Comparison of ENCODE assay signal across 8 cellular contexts in genomic region chr5:173781826-173782670, GRCh38.
A peak's percentile ranks its signal among the peaks of the same experiment; 100 is the strongest.
DNase-seq lines count a peak whose midpoint lies in the region; FAIRE-seq and TF ChIP-seq lines count a peak whose summit lies in the region.

No MANE protein-coding gene starts in this region.

- no peak overlapping the region for H3K4me3 ChIP-seq in foreskin fibroblast (ENCODE audit: low read depth in 1 of 2, low read length in 2 of 2)

- H3K9me3 Mint-ChIP-seq in osteocyte (ENCODE audit: unreplicated experiment): no peaks in the 10 kb centered on the region

- peak; percentile 72 for DNase-seq in GM04504 (ENCODE audit: low read depth)
- peak; percentile 82 for DNase-seq in RWPE1 (ENCODE audit: low spot score)
- DNase-seq in activated effector memory CD4-positive, alpha-beta T cell treated with anti-CD3 and anti-CD28 coated beads, Interleukin-2, amount 50 U/mL, for 16 hours: peak; percentile 87
- DNase-seq in foreskin fibroblast: peak; percentile 94 to 97
- no peak for DNase-seq in osteocyte (ENCODE audit: extremely low spot score, unreplicated experiment)
- no peak for DNase-seq in GM12892 (ENCODE audit: insufficient read length)
- no peak for DNase-seq in NCI-H2227 treated with DMSO at 0.1 percent for 48 hours (lab: John Stamatoyannopoulos, UW)

- TF ChIP-seq CTCF in RWPE1 (conservative IDR thresholded peaks at IDR 0.05; ENCODE audit: low read depth) (no peak), foreskin fibroblast (IDR thresholded peaks at IDR 0.05; ENCODE audit: low read depth, low read length) (no peak), osteocyte (IDR thresholded peaks at IDR 0.05) (no peak)

- no peaks in the 10 kb centered on the region for H3K27me3 Mint-ChIP-seq in osteocyte (ENCODE audit: unreplicated experiment)

- CTCF ChIA-PET in RWPE1 (lab: Yijun Ruan, JAX): interaction anchor here (0.6 kb wide), 1 partner anchor 16 kb away, joined by 4 read pairs; no protein-coding TSS in a partner anchor

- TF ChIP-seq POLR2A in GM12892 (IDR thresholded peaks at IDR 0.05; ENCODE audit: low read depth, low read length): no peak

- no peak for FAIRE-seq in GM12892 (lab: Jason Lieb, UNC)

- H3K27ac ChIP-seq in RWPE1: peak overlapping the region; percentile 81
- peak overlapping the region; percentile 90 for H3K27ac ChIP-seq in temporal lobe (ENCODE audit: low read depth, low read length)

- H3K27ac Mint-ChIP-seq in osteocyte (ENCODE audit: unreplicated experiment): peak overlapping the region; percentile 97

- POLR2A ChIA-PET in RWPE1 (lab: Yijun Ruan, JAX; ENCODE audit: low non-redundant PET): no interaction called here

- H3K4me3 Mint-ChIP-seq in osteocyte (ENCODE audit: unreplicated experiment): no peak overlapping the region

- peaks cover 31% of the 10 kb centered on the region for H3K4me1 Mint-ChIP-seq in osteocyte (ENCODE audit: unreplicated experiment)

- no peaks in the 10 kb centered on the region for H3K36me3 Mint-ChIP-seq in osteocyte (ENCODE audit: unreplicated experiment)

Comparison
In these comparisons a context has a peak if more than half of its experiments do, and no peak if none do; other contexts are left out.
1. DNase-seq: peak in GM04504 (single experiment), RWPE1 (single experiment), activated effector memory CD4-positive, alpha-beta T cell treated with anti-CD3 and anti-CD28 coated beads, Interleukin-2, amount 50 U/mL, for 16 hours (single experiment) and foreskin fibroblast (2 of 2); none in osteocyte (single experiment), GM12892 (single experiment) and NCI-H2227 treated with DMSO at 0.1 percent for 48 hours (single experiment).